In genomic region chr10:59895629-59896116, GRCh38 we compare ENCODE assay signal across 1 cellular context.
TF ChIP-seq lines count a peak whose summit lies in the region.

No MANE protein-coding gene starts in this region.

TF ChIP-seq in SK-N-SH treated with all-trans-retinoic acid at 6 μM for 48 hours, 23 proteins besides CTCF, POLR2A, EP300 and RAD21 (continued from another document):
- TF ChIP-seq CSRNP3 (CRISPR knock-in tag; IDR thresholded peaks at IDR 0.05) (no peak), ESRRG (CRISPR knock-in tag; IDR thresholded peaks at IDR 0.05) (no peak), RARB (CRISPR knock-in tag; IDR thresholded peaks at IDR 0.05) (no peak), OSR1 (CRISPR knock-in tag; IDR thresholded peaks at IDR 0.05) (no peak), ISL1 (CRISPR knock-in tag; IDR thresholded peaks at IDR 0.05) (no peak), PATZ1 (CRISPR knock-in tag; IDR thresholded peaks at IDR 0.05; ENCODE audit: borderline replicate concordance) (no peak), PPARA (CRISPR knock-in tag; IDR thresholded peaks at IDR 0.05; ENCODE audit: borderline replicate concordance) (no peak), ZNF70 (CRISPR knock-in tag; IDR thresholded peaks at IDR 0.05) (no peak), TSHZ2 (CRISPR knock-in tag; IDR thresholded peaks at IDR 0.05) (no peak), ZFP30 (CRISPR knock-in tag; IDR thresholded peaks at IDR 0.05) (no peak), GLIS3 (CRISPR knock-in tag; IDR thresholded peaks at IDR 0.05) (no peak), ZNF8 (CRISPR knock-in tag; IDR thresholded peaks at IDR 0.05) (no peak), BACH2 (CRISPR knock-in tag; IDR thresholded peaks at IDR 0.05; ENCODE audit: borderline replicate concordance) (no peak), TOX (CRISPR knock-in tag; IDR thresholded peaks at IDR 0.05; ENCODE audit: borderline replicate concordance) (no peak)
TF ChIP-seq in SK-N-SH treated with all-trans-retinoic acid at 6 μM for 48 hours: peak in this region for 0.
